34 cellular contexts compared by ENCODE assay signal in the genomic region with DNA sequence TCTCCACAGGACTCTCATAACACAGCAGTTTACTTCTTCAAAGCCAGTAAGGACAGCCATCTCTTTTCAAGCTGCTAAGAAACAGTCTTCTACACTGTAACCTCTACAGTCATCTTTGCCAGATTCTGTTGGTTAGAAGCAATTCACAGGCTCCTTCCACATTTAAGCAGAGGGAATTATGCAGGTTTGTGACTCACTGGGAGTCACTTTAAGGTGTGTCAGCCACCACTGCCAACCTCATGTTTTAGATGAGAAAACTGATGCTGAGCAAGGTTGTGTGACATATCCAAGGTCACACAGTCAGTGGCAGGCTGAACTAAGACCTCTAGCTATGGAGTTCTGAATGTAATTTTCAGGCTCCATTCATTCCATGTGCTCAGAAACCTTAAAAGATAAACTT.
"Had no signal": no experiment of that assay in that cellular context is flagged by ENCODE, and none has a peak within 500 bp of the region (broad histone marks: within the 10 kb centered on the region; RNA-seq: fewer than 3 reads in every experiment).

No MANE protein-coding gene starts in this region.

- H3K27me3 ChIP-seq: adrenal gland, body of pancreas, MG63, Peyer's patch, SJCRH30 had no signal

- H3K9ac ChIP-seq: KMS-11, SK-N-SH had no signal

- FAIRE-seq: bronchial epithelial cell had no signal

- ATAC-seq: body of pancreas, WTC11 had no signal

- DNase-seq: activated CD4-positive, alpha-beta memory T cell treated with anti-CD3 and anti-CD28 coated beads for 36 hours; activated CD4-positive, alpha-beta T cell treated with anti-CD3 and anti-CD28 coated beads, Interleukin-2, amount 10 ng/mL, durations not matched to agents 24 days and 14 days; activated CD4-positive, CD25-positive, alpha-beta regulatory T cell treated with anti-CD3 and anti-CD28 coated beads, Interleukin-2, amount 50 U/mL, for 72 hours; activated CD8-positive, alpha-beta memory T cell treated with anti-CD3 and anti-CD28 coated beads for 24 hours; activated effector memory CD4-positive, alpha-beta T cell treated with anti-CD3 and anti-CD28 coated beads, Interleukin-2, amount 50 U/mL, for 16 hours; activated naive CD4-positive, alpha-beta T cell treated with Interleukin-2 at 50 U/mL for 16 hours; adrenal gland; aorta; body of pancreas; central memory CD4-positive, alpha-beta T cell; MG63; MV-4-11; NCI-H1092 treated with DMSO at 0.1 percent for 48 hours; NCI-H1436; NCI-H1694 treated with DMSO at 0.1 percent for 48 hours; NCI-H2029 treated with DMSO at 0.1 percent for 48 hours; NCI-H345; NCI-H510A; NCI-H526 treated with DMSO at 0.1 percent for 48 hours; NCI-H82; NK-92 treated with Interleukin-12 subunit alpha and Interleukin-12 subunit beta, amount 100 ng/mL, for 24 hours; OCI-M1; Peyer's patch; Right ventricle myocardium superior; SJCRH30; SK-N-SH; SW 1271 had no signal

- H3K9me3 ChIP-seq: adrenal gland, body of pancreas, MG63, Peyer's patch, SJCRH30, SK-N-SH had no signal

- H3K4me3 ChIP-seq: adrenal gland, body of pancreas, MG63, Peyer's patch, SJCRH30 had no signal

- H3K9me3 Mint-ChIP-seq: activated CD4-positive, alpha-beta memory T cell treated with anti-CD3 and anti-CD28 coated beads for 36 hours; activated CD4-positive, alpha-beta T cell treated with anti-CD3 and anti-CD28 coated beads, Interleukin-2, amount 10 ng/mL, durations not matched to agents 24 days and 14 days; activated T-helper 1 cell treated with anti-CD3 and anti-CD28 coated beads, Interleukin-12 subunit alpha, Interleukin-12 subunit beta, Interleukin-2, Interleukin-4 antibody, amounts not matched to agents 30 ng/mL and 10 ng/mL and 1 ng/mL, durations not matched to agents 14 hours and 24 hours and 36 hours; T-helper 1 cell treated with Interleukin-12 subunit alpha and Interleukin-12 subunit beta and Interleukin-4 antibody, amounts not matched to agents 30 μg/mL and 1 μg/mL, for 36 hours had no signal

- H3K36me3 Mint-ChIP-seq: activated CD4-positive, alpha-beta memory T cell treated with anti-CD3 and anti-CD28 coated beads for 36 hours; WTC11 had no signal

- H3K4me1 ChIP-seq: adrenal gland, body of pancreas, Peyer's patch, SJCRH30 had no signal

- H3K9me2 ChIP-seq: SK-N-SH had no signal

- H3K4me3 Mint-ChIP-seq: activated CD4-positive, alpha-beta memory T cell treated with anti-CD3 and anti-CD28 coated beads for 36 hours; activated CD4-positive, alpha-beta T cell treated with anti-CD3 and anti-CD28 coated beads, Interleukin-2, amount 10 ng/mL, durations not matched to agents 24 days and 14 days; activated naive CD8-positive, alpha-beta T cell; activated T-helper 1 cell treated with anti-CD3 and anti-CD28 coated beads, Interleukin-12 subunit alpha, Interleukin-12 subunit beta, Interleukin-2, Interleukin-4 antibody, amounts not matched to agents 30 ng/mL and 10 ng/mL and 1 ng/mL, durations not matched to agents 14 hours and 24 hours and 36 hours; T-helper 1 cell treated with Interleukin-12 subunit alpha and Interleukin-12 subunit beta and Interleukin-4 antibody, amounts not matched to agents 30 μg/mL and 1 μg/mL, for 36 hours; WTC11 had no signal

- H3K36me3 ChIP-seq: adrenal gland, MG63, Peyer's patch, SJCRH30 had no signal

- H3K27ac ChIP-seq: adrenal gland, body of pancreas, KMS-11, Peyer's patch, RWPE1, SJCRH30 had no signal

- H3K4me2 ChIP-seq: KMS-11, SK-N-SH had no signal

- H3K4me1 Mint-ChIP-seq: activated CD4-positive, alpha-beta T cell treated with anti-CD3 and anti-CD28 coated beads, Interleukin-2, amount 10 ng/mL, durations not matched to agents 24 days and 14 days; WTC11 had no signal

- H3K27ac Mint-ChIP-seq: activated CD4-positive, alpha-beta memory T cell treated with anti-CD3 and anti-CD28 coated beads for 36 hours; activated CD4-positive, alpha-beta T cell treated with anti-CD3 and anti-CD28 coated beads, Interleukin-2, amount 10 ng/mL, durations not matched to agents 24 days and 14 days; activated naive CD8-positive, alpha-beta T cell; activated T-helper 1 cell treated with anti-CD3 and anti-CD28 coated beads, Interleukin-12 subunit alpha, Interleukin-12 subunit beta, Interleukin-2, Interleukin-4 antibody, amounts not matched to agents 30 ng/mL and 10 ng/mL and 1 ng/mL, durations not matched to agents 14 hours and 24 hours and 36 hours; T-helper 1 cell treated with Interleukin-12 subunit alpha and Interleukin-12 subunit beta and Interleukin-4 antibody, amounts not matched to agents 30 μg/mL and 1 μg/mL, for 36 hours; WTC11 had no signal
